Comparison of ENCODE assay signal across 9 cellular contexts in genomic region chr12:85036736-85037135, GRCh38. TPM values are rescaled to one million over a fixed set of nuclear protein-coding genes. Genes with fewer than 3 reads are reported as not detected.
DNase-seq lines count a peak whose midpoint lies in the region; ATAC-seq and TF ChIP-seq lines count a peak whose summit lies in the region.
"Had no signal": no experiment of that assay in that cellular context is flagged by ENCODE, and none has a peak within 500 bp of the region (broad histone marks: within the 10 kb centered on the region; RNA-seq: fewer than 3 reads in every experiment).

No MANE protein-coding gene starts in this region.

- H3K4me3 ChIP-seq in fibroblast of villous mesenchyme (ENCODE audit: low read depth, low read length), result peak overlapping the region; percentile 59
- H3K4me3 ChIP-seq in spleen, result peak overlapping the region in 7 of 8 donors; percentile 30 to 71 (median 41)

- TF ChIP-seq POLR2A in spleen (IDR thresholded peaks at IDR 0.05), result no peak

- no peak overlapping the region for H3K27ac Mint-ChIP-seq in natural killer cell treated with Interleukin-12 subunit alpha and Interleukin-12 subunit beta and Interleukin-15 and Interleukin-18, amount 100 ng/mL, for 72 hours

- H3K36me3 Mint-ChIP-seq in natural killer cell treated with Interleukin-12 subunit alpha and Interleukin-12 subunit beta and Interleukin-15 and Interleukin-18, amount 100 ng/mL, for 72 hours, result no peaks in the 10 kb centered on the region

- H3K4me1 Mint-ChIP-seq in natural killer cell treated with Interleukin-12 subunit alpha and Interleukin-12 subunit beta and Interleukin-15 and Interleukin-18, amount 100 ng/mL, for 72 hours (ENCODE audit: low read depth in 2 of 2), result no peaks in the 10 kb centered on the region

- no peak overlapping the region for H3K4me3 Mint-ChIP-seq in natural killer cell treated with Interleukin-12 subunit alpha and Interleukin-12 subunit beta and Interleukin-15 and Interleukin-18, amount 100 ng/mL, for 72 hours

- no peaks in the 10 kb centered on the region for H3K36me3 ChIP-seq in spleen

- no peaks in the 10 kb centered on the region for H3K9me3 Mint-ChIP-seq in natural killer cell treated with Interleukin-12 subunit alpha and Interleukin-12 subunit beta and Interleukin-15 and Interleukin-18, amount 100 ng/mL, for 72 hours

- no peak for TF ChIP-seq CTCF in fibroblast of villous mesenchyme (IDR thresholded peaks at IDR 0.05; ENCODE audit: insufficient read depth, low read depth, low read length)
- no peak for TF ChIP-seq CTCF in spleen (IDR thresholded peaks at IDR 0.05 in 8 of 11, conservative IDR thresholded peaks at IDR 0.05 in 3 of 11)

- H3K27me3 Mint-ChIP-seq in natural killer cell treated with Interleukin-12 subunit alpha and Interleukin-12 subunit beta and Interleukin-15 and Interleukin-18, amount 100 ng/mL, for 72 hours, result peaks cover 0 to 6% of the 10 kb centered on the region in 2 donors

- WGBS in spleen, 5 donors, result 7 to 16% (median 13%) methylated on average over 3 of the region's 3 CpGs

- peaks cover 0 to 12% (median 0%) of the 10 kb centered on the region in 6 donors for H3K4me1 ChIP-seq in spleen

- intact Hi-C loops in spleen (cut with DNase I; ENCODE audit: low total_unique reads), result no loop called here

- no peak overlapping the region for H3K27ac ChIP-seq in spleen

- peaks cover 0 to 26% (median 0%) of the 10 kb centered on the region in 7 donors for H3K27me3 ChIP-seq in spleen (replicated peaks in 1 of 7)

- no peak for ATAC-seq in natural killer cell treated with Interleukin-12 subunit alpha and Interleukin-12 subunit beta and Interleukin-15 and Interleukin-18, amount 100 ng/mL, for 72 hours

- DNase-seq in NCI-H2196 (lab: John Stamatoyannopoulos, UW; ENCODE audit: unreplicated experiment) (peak; percentile 1), NCI-H2196 treated with DMSO at 0.1 percent for 48 hours (lab: John Stamatoyannopoulos, UW; ENCODE audit: unreplicated experiment) (no peak), NCI-H69 (lab: John Stamatoyannopoulos, UW) (peak; percentile 28), fibroblast of villous mesenchyme (ENCODE audit: low read depth) (no peak), spleen (no peak), NCI-H128 (lab: John Stamatoyannopoulos, UW; ENCODE audit: unreplicated experiment) (no peak)
- DNase-seq in stimulated activated CD4-positive, alpha-beta T cell treated with anti-CD3 and anti-CD28 coated beads, Interleukin-15, amount 100 ng/mL, for 24 hours, result no peak
- no peak for DNase-seq in natural killer cell treated with Interleukin-12 subunit alpha and Interleukin-12 subunit beta and Interleukin-15 and Interleukin-18, amount 100 ng/mL, for 72 hours (ENCODE audit: low spot score)

- H3K9me3 ChIP-seq in spleen, result no peaks in the 10 kb centered on the region

RNA-seq across cellular contexts. Expression of gene LRRIQ1, which starts 0.6 kb away (rescaled TPM):
- total RNA-seq in fibroblast of villous mesenchyme, result under 0.01 TPM in 2 replicates
- total RNA-seq in spleen, result 1 to 10 TPM in 1 of 7 donors, under 1 TPM in 5, not detected in 1; 0.14 to 1.0 (median 0.40) TPM
- polyA plus RNA-seq in spleen, result under 1 TPM; 0.02 to 0.10 (median 0.09) TPM
- not detected for total RNA-seq in natural killer cell treated with Interleukin-12 subunit alpha and Interleukin-12 subunit beta and Interleukin-15 and Interleukin-18, amount 100 ng/mL, for 72 hours

RNA-seq across cellular contexts. Expression of gene TSPAN19, which starts 0.7 kb away (rescaled TPM):
- total RNA-seq in fibroblast of villous mesenchyme, result not detected in 2 replicates
- 1 to 10 TPM in 1 of 7 donors, under 1 TPM in 2, not detected in 4; 0.32 to 1.1 (median 0.77) TPM for total RNA-seq in spleen
- under 1 TPM in 2 of 3 donors, not detected in 1; 0.11 to 0.51 TPM for polyA plus RNA-seq in spleen
- total RNA-seq in natural killer cell treated with Interleukin-12 subunit alpha and Interleukin-12 subunit beta and Interleukin-15 and Interleukin-18, amount 100 ng/mL, for 72 hours, result not detected
- total RNA-seq: HT1080 had no signal

Comparison
In these comparisons a context has a peak if more than half of its experiments do, and no peak if none do; other contexts are left out.
1. DNase-seq: peak in NCI-H2196 (single experiment) and NCI-H69 (single experiment); none in NCI-H2196 treated with DMSO at 0.1 percent for 48 hours (single experiment), fibroblast of villous mesenchyme (single experiment), spleen (single experiment), stimulated activated CD4-positive, alpha-beta T cell treated with anti-CD3 and anti-CD28 coated beads, Interleukin-15, amount 100 ng/mL, for 24 hours (single experiment), natural killer cell treated with Interleukin-12 subunit alpha and Interleukin-12 subunit beta and Interleukin-15 and Interleukin-18, amount 100 ng/mL, for 72 hours (single experiment) and NCI-H128 (single experiment).